Comparison of ENCODE assay signal across 8 cellular contexts in the genomic region with DNA sequence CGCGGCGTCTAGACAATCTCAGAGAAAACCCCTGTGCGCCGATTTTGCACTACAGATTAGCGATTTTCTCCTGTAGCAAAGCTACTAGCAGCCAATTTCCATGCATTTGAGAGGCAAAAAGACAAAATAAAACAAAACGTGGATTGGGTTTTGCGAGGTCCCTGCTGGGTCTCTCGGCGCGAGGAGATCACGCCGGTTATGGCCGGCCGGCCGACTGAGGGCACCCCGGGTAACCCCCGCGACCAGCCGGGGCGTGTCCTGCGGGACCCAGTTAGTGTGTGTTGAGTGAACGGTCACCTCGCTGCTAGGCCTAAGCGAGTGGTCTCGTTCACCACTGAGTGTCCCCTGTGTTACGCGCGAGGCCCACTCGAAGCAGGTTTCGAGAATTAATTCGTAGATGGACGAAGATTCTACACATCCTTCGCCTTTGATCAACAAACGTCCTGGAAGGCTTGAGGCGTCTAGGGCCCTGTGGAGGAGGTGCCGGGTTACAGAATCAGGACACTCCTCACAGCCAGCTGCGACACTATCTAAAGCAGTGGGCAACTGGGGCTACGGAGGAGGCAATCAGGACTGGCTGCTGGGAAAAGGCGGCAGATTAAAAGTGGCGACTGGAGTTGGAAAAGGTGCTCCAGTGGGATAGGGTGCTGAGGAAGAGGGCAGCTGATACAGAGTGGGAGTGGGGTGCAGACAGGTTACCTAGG. TPM values are rescaled to one million over a fixed set of nuclear protein-coding genes. Genes with fewer than 3 reads are reported as not detected.
DNase-seq lines count a peak whose midpoint lies in the region; ATAC-seq and TF ChIP-seq lines count a peak whose summit lies in the region.

No MANE protein-coding gene starts in this region.

- H2AK5ac ChIP-seq in H9 (ENCODE audit: insufficient read length, low read length), result no peak overlapping the region

- no peak overlapping the region for H3K23ac ChIP-seq in H9 (ENCODE audit: insufficient read length, low read depth, low read length)

- peak overlapping the region; percentile 81 to 90 for H3K4me3 Mint-ChIP-seq in H9
- peak overlapping the region; percentile 92 for H3K4me3 Mint-ChIP-seq in activated naive CD8-positive, alpha-beta T cell

- no peak overlapping the region for H4K91ac ChIP-seq in H9 (ENCODE audit: insufficient read length, low read depth, low read length)

- ATAC-seq in GM21390 (IDR thresholded peaks at IDR 0.05; ENCODE audit: unreplicated experiment), result no peak

- peaks cover 18% of the 10 kb centered on the region for H3K23me2 ChIP-seq in H9 (ENCODE audit: insufficient read length, low read depth, low read length, poor library complexity, severe bottlenecking)

- peaks cover 4% of the 10 kb centered on the region; the same call in 1 of the 2 replicates for H3K27me3 Mint-ChIP-seq in H9 (ENCODE audit: low read depth)
- H3K27me3 Mint-ChIP-seq in activated naive CD8-positive, alpha-beta T cell, result no peaks in the 10 kb centered on the region

- peak overlapping the region; percentile 94 to 100 (median 99) for H3K9ac ChIP-seq in BLaER1 treated with 17β-estradiol and CSF1 and Interleukin-3, amounts not matched to agents 10 nM and 100 nM
- peak overlapping the region; percentile 52 for H3K9ac ChIP-seq in H9 (ENCODE audit: extremely low read depth, insufficient read length, low read length)

- H2BK120ac ChIP-seq in H9 (ENCODE audit: low read depth, low read length, poor library complexity, severe bottlenecking), result no peak overlapping the region

- peak overlapping the region; percentile 59; the same call in 1 of the 2 replicates for H3K14ac ChIP-seq in H9 (ENCODE audit: insufficient read depth, low read length)

- no peaks in the 10 kb centered on the region for H3K79me1 ChIP-seq in H9 (ENCODE audit: insufficient read depth, low read depth, low read length, poor library complexity, severe bottlenecking)

- peaks cover 32% of the 10 kb centered on the region for H3K79me2 ChIP-seq in H9 (ENCODE audit: insufficient read depth, low read length)

- no peaks in the 10 kb centered on the region for H3K9me3 ChIP-seq in BLaER1 treated with 17β-estradiol and CSF1 and Interleukin-3, amounts not matched to agents 10 nM and 100 nM (replicated peaks in 1 of 11)
- H3K9me3 ChIP-seq in H9 (ENCODE audit: control insufficient read depth, low read depth, low read length), result no peaks in the 10 kb centered on the region

- WGBS in H9 (ENCODE audit: extremely low coverage, insufficient read length, low lambda C conversion rate), result no CpG with 5 or more reads among the region's 41 CpGs

- H3K4me3 ChIP-seq in BLaER1 treated with 17β-estradiol and CSF1 and Interleukin-3, amounts not matched to agents 10 nM and 100 nM, result peak overlapping the region; percentile 78 to 97 (median 88)
- peak overlapping the region; percentile 69 for H3K4me3 ChIP-seq in skeletal muscle cell (ENCODE audit: low read depth, low read length)

- peaks cover 19 to 26% (median 22%) of the 10 kb centered on the region in 11 experiments; a peak in 21 of 22 replicates for H3K36me3 ChIP-seq in BLaER1 treated with 17β-estradiol and CSF1 and Interleukin-3, amounts not matched to agents 10 nM and 100 nM

- peaks cover 40 to 51% of the 10 kb centered on the region in 2 experiments for H3K4me1 Mint-ChIP-seq in H9
- peaks cover 38% of the 10 kb centered on the region for H3K4me1 Mint-ChIP-seq in activated naive CD8-positive, alpha-beta T cell (ENCODE audit: low read depth)

- peaks cover 14 to 26% (median 17%) of the 10 kb centered on the region in 3 experiments; a peak in 6 of 7 replicates for H3K36me3 Mint-ChIP-seq in H9 (ENCODE audit: insufficient read depth in 1 of 3, low read depth in 3 of 3)
- peaks cover 6% of the 10 kb centered on the region for H3K36me3 Mint-ChIP-seq in activated naive CD8-positive, alpha-beta T cell

- H3K9me3 Mint-ChIP-seq in H9, result peaks cover 0 to 2% of the 10 kb centered on the region in 2 experiments; a peak in 1 of 5 replicates
- no peaks in the 10 kb centered on the region for H3K9me3 Mint-ChIP-seq in activated naive CD8-positive, alpha-beta T cell (ENCODE audit: low read depth)

- H3K56ac ChIP-seq in H9 (ENCODE audit: insufficient read length, low read depth, low read length), result no peak overlapping the region

- no peak overlapping the region for H2BK5ac ChIP-seq in H9 (ENCODE audit: insufficient read length, low read length)

- H4K5ac ChIP-seq in H9 (ENCODE audit: insufficient read length, low read depth, low read length), result no peak overlapping the region

- H3K27ac ChIP-seq in BLaER1 treated with 17β-estradiol and CSF1 and Interleukin-3, amounts not matched to agents 10 nM and 100 nM, result peak overlapping the region; percentile 91 to 100 (median 99)
- H3K27ac ChIP-seq in H9 (ENCODE audit: insufficient read length, low read depth, low read length), result no peak overlapping the region

- peak; percentile 70 for DNase-seq in H9
- DNase-seq in hepatic stellate cell (ENCODE audit: low spot score), result peak; percentile 41
- no peak for DNase-seq in skeletal muscle cell (ENCODE audit: low read depth)
- no peak for DNase-seq in NCI-H1092 (lab: John Stamatoyannopoulos, UW)
- DNase-seq in NCI-H1694 treated with DMSO at 0.1 percent for 48 hours (lab: John Stamatoyannopoulos, UW), result no peak

- peaks cover 49 to 56% (median 51%) of the 10 kb centered on the region in 10 experiments for H3K4me1 ChIP-seq in BLaER1 treated with 17β-estradiol and CSF1 and Interleukin-3, amounts not matched to agents 10 nM and 100 nM
- H3K4me1 ChIP-seq in H9 (ENCODE audit: insufficient read depth, low read length), result peaks cover 4% of the 10 kb centered on the region; the same call in 1 of the 2 replicates

- peaks cover 28 to 36% (median 29%) of the 10 kb centered on the region in 11 experiments for H4K20me1 ChIP-seq in BLaER1 treated with 17β-estradiol and CSF1 and Interleukin-3, amounts not matched to agents 10 nM and 100 nM
- no peaks in the 10 kb centered on the region for H4K20me1 ChIP-seq in H9 (ENCODE audit: control insufficient read depth, insufficient read depth, insufficient read length)

- H3K4ac ChIP-seq in H9 (ENCODE audit: low read depth, low read length), result no peak overlapping the region

- H4K8ac ChIP-seq in H9 (replicated peaks; ENCODE audit: insufficient read length, low read depth, low read length), result no peak overlapping the region

- H3K27ac Mint-ChIP-seq in H9, result peak overlapping the region; percentile 32 to 98 (median 82); a peak in 4 of 7 replicates
- H3K27ac Mint-ChIP-seq in activated naive CD8-positive, alpha-beta T cell, result peak overlapping the region; percentile 92

- 0 out of 3 replicates have a peak, but pooled peaks have one; percentile 9 for TF ChIP-seq CTCF in H9 (conservative IDR thresholded peaks at IDR 0.05)

- H2BK15ac ChIP-seq in H9 (ENCODE audit: low read depth, low read length), result no peak overlapping the region

- H3T11ph ChIP-seq in H9 (ENCODE audit: low read length), result no peak overlapping the region

- H3K27me3 ChIP-seq in BLaER1 treated with 17β-estradiol and CSF1 and Interleukin-3, amounts not matched to agents 10 nM and 100 nM, result no peaks in the 10 kb centered on the region
- no peaks in the 10 kb centered on the region for H3K27me3 ChIP-seq in H9 (ENCODE audit: insufficient read depth, low read length)

- H2BK20ac ChIP-seq in H9 (ENCODE audit: low read depth, low read length, poor library complexity, severe bottlenecking), result no peak overlapping the region

- peak overlapping the region; percentile 97 to 100 (median 99) for H3K4me2 ChIP-seq in BLaER1 treated with 17β-estradiol and CSF1 and Interleukin-3, amounts not matched to agents 10 nM and 100 nM
- H3K4me2 ChIP-seq in H9 (ENCODE audit: insufficient read depth, insufficient read length, low read length), result peak overlapping the region; percentile 82

- no peak overlapping the region for H2AFZ ChIP-seq in H9 (ENCODE audit: low read length)

- H2BK12ac ChIP-seq in H9 (ENCODE audit: insufficient read length, low read depth, low read length), result no peak overlapping the region

- peak overlapping the region; percentile 9 for H3K18ac ChIP-seq in H9 (ENCODE audit: insufficient read length, low read depth, low read length)

RNA-seq across cellular contexts. Expression of a gene that starts 0.8 kb away (rescaled TPM):
- total RNA-seq in H9 (2021), result 206 and 208 TPM in 2 replicates

RNA-seq across cellular contexts. Expression of a gene that starts 37.1 kb away (rescaled TPM):
- total RNA-seq in H9 (2021), result 32.7 and 33.4 TPM in 2 replicates

Comparison
In these comparisons a context has a peak if more than half of its experiments do, and no peak if none do; other contexts are left out.
1. DNase-seq: peak in H9 (single experiment) and hepatic stellate cell (single experiment); none in skeletal muscle cell (single experiment), NCI-H1092 (single experiment) and NCI-H1694 treated with DMSO at 0.1 percent for 48 hours (single experiment).